ENCODE assay signal across 17 cellular contexts in the genomic region with DNA sequence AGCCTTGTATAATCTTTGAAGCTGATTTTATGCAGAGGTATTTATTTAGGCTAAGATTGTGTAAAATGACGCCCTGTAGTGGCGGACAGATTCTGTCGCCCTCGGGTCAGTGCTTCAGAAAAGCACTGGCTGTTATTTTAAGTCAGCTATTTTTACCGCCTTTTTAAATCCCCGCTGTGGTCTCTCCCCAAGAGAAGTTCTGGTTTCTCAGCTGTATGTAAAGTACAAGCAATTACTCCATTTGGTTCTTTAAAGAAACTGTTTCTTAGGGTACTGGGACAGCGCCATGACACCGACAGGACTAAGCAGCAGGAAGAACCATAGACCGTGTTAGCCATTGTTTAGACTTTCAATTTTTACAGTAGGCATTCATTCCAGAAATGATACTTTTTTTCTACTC.
DNase-seq lines count a peak whose midpoint lies in the region; ATAC-seq and TF ChIP-seq lines count a peak whose summit lies in the region.
"Had no signal": no experiment of that assay in that cellular context is flagged by ENCODE, and none has a peak within 500 bp of the region (broad histone marks: within the 10 kb centered on the region; RNA-seq: fewer than 3 reads in every experiment).

No MANE protein-coding gene starts in this region.

- H3K36me3 Mint-ChIP-seq in IgD-negative memory B cell (peaks cover 6% of the 10 kb centered on the region), WTC11 (peaks cover 35% of the 10 kb centered on the region)

- H3K27ac Mint-ChIP-seq in IgD-negative memory B cell, result peak overlapping the region in 2 of 3 donors; percentile 18 to 73
- no peak overlapping the region for H3K27ac Mint-ChIP-seq in WTC11
- H3K27ac Mint-ChIP-seq: GM23338; T-helper 1 cell treated with Interleukin-12 subunit alpha and Interleukin-12 subunit beta and Interleukin-4 antibody, amounts not matched to agents 30 μg/mL and 1 μg/mL, for 36 hours had no signal

- CTCF ChIA-PET in WTC11 (lab: Charles Lee), result no interaction called here

- H3K27me3 Mint-ChIP-seq in IgD-negative memory B cell (no peaks in the 10 kb centered on the region), WTC11 (ENCODE audit: low read depth) (no peaks in the 10 kb centered on the region)

- peak overlapping the region in 2 of 4 donors; percentile 68 to 77 for H3K4me3 Mint-ChIP-seq in IgD-negative memory B cell
- no peak overlapping the region for H3K4me3 Mint-ChIP-seq in WTC11
- H3K4me3 Mint-ChIP-seq: GM23338; T-helper 1 cell treated with Interleukin-12 subunit alpha and Interleukin-12 subunit beta and Interleukin-4 antibody, amounts not matched to agents 30 μg/mL and 1 μg/mL, for 36 hours had no signal

- no peak for ATAC-seq in WTC11
- ATAC-seq: GM23338, SK-N-SH treated with all-trans-retinoic acid at 6 μM for 48 hours had no signal

- TF ChIP-seq CTCF in WTC11 (IDR thresholded peaks at IDR 0.05), result no peak

- H3K9me3 Mint-ChIP-seq in IgD-negative memory B cell, result no peaks in the 10 kb centered on the region
- no peaks in the 10 kb centered on the region for H3K9me3 Mint-ChIP-seq in WTC11
- H3K9me3 Mint-ChIP-seq: GM23338; T-helper 1 cell treated with Interleukin-12 subunit alpha and Interleukin-12 subunit beta and Interleukin-4 antibody, amounts not matched to agents 30 μg/mL and 1 μg/mL, for 36 hours had no signal

- peaks cover 16 to 22% (median 16%) of the 10 kb centered on the region in 3 donors for H3K4me1 Mint-ChIP-seq in IgD-negative memory B cell
- no peaks in the 10 kb centered on the region for H3K4me1 Mint-ChIP-seq in WTC11
- H3K4me1 Mint-ChIP-seq: GM23338 had no signal

- DNase-seq in NCI-H2227 treated with DMSO at 0.1 percent for 48 hours (lab: John Stamatoyannopoulos, UW), result peak; percentile 21
- DNase-seq in NCI-H2227 (lab: John Stamatoyannopoulos, UW; ENCODE audit: unreplicated experiment), result no peak
- peak; percentile 62 for DNase-seq in germinal center (ENCODE audit: low spot score)
- no peak for DNase-seq in GM19238 (ENCODE audit: insufficient read length, low spot score)
- no peak for DNase-seq in H4 (ENCODE audit: low spot score)
- DNase-seq in WTC11 (ENCODE audit: low spot score), result no peak
- no peak for DNase-seq in NCI-H1048 (lab: John Stamatoyannopoulos, UW)
- DNase-seq: COR-L47, DMS153, KBM-7, NCI-H1092 treated with DMSO at 0.1 percent for 48 hours, NCI-H1694 treated with DMSO at 0.1 percent for 48 hours, NCI-H446 had no signal

- POLR2A ChIA-PET in WTC11 (lab: Charles Lee), result no interaction called here

TF ChIP-seq in WTC11, 78 proteins besides CTCF, POLR2A, EP300 and RAD21:
- TF ChIP-seq SOX15 (CRISPR knock-in tag; IDR thresholded peaks at IDR 0.05) (no peak), NR1H2 (CRISPR knock-in tag; IDR thresholded peaks at IDR 0.05) (no peak), FOXJ3 (CRISPR knock-in tag; IDR thresholded peaks at IDR 0.05; ENCODE audit: borderline replicate concordance) (no peak), MXD4 (CRISPR knock-in tag; IDR thresholded peaks at IDR 0.05; ENCODE audit: borderline replicate concordance) (no peak), NFATC4 (CRISPR knock-in tag; IDR thresholded peaks at IDR 0.05) (no peak), ZMAT4 (CRISPR knock-in tag; IDR thresholded peaks at IDR 0.05) (no peak), NFYB (CRISPR knock-in tag; conservative IDR thresholded peaks at IDR 0.05; ENCODE audit: low read depth) (no peak), ELF4 (CRISPR knock-in tag; IDR thresholded peaks at IDR 0.05; ENCODE audit: low read depth) (no peak), NFE2L1 (CRISPR knock-in tag; IDR thresholded peaks at IDR 0.05) (no peak), E2F4 (CRISPR knock-in tag; IDR thresholded peaks at IDR 0.05; ENCODE audit: borderline replicate concordance, low read depth) (no peak)
- TF ChIP-seq, protein P1, sequence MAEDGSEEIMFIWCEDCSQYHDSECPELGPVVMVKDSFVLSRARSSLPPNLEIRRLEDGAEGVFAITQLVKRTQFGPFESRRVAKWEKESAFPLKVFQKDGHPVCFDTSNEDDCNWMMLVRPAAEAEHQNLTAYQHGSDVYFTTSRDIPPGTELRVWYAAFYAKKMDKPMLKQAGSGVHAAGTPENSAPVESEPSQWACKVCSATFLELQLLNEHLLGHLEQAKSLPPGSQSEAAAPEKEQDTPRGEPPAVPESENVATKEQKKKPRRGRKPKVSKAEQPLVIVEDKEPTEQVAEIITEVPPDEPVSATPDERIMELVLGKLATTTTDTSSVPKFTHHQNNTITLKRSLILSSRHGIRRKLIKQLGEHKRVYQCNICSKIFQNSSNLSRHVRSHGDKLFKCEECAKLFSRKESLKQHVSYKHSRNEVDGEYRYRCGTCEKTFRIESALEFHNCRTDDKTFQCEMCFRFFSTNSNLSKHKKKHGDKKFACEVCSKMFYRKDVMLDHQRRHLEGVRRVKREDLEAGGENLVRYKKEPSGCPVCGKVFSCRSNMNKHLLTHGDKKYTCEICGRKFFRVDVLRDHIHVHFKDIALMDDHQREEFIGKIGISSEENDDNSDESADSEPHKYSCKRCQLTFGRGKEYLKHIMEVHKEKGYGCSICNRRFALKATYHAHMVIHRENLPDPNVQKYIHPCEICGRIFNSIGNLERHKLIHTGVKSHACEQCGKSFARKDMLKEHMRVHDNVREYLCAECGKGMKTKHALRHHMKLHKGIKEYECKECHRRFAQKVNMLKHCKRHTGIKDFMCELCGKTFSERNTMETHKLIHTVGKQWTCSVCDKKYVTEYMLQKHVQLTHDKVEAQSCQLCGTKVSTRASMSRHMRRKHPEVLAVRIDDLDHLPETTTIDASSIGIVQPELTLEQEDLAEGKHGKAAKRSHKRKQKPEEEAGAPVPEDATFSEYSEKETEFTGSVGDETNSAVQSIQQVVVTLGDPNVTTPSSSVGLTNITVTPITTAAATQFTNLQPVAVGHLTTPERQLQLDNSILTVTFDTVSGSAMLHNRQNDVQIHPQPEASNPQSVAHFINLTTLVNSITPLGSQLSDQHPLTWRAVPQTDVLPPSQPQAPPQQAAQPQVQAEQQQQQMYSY (CRISPR knock-in tag; IDR thresholded peaks at IDR 0.05), result no peak
TF ChIP-seq in WTC11: peak in this region for 0.

Comparison
In these comparisons a context has a peak if more than half of its experiments do, and no peak if none do; other contexts are left out.
1. DNase-seq: peak in NCI-H2227 treated with DMSO at 0.1 percent for 48 hours (single experiment) and germinal center (single experiment); none in NCI-H2227 (single experiment), GM19238 (single experiment), H4 (single experiment), WTC11 (single experiment) and NCI-H1048 (single experiment).